In genomic region chr9:137193771-137194170, GRCh38 we compare ENCODE assay signal across 1 cellular context.
TF ChIP-seq lines count a peak whose summit lies in the region.

No MANE protein-coding gene starts in this region.

TF ChIP-seq in HepG2, 621 proteins besides CTCF, POLR2A, EP300 and RAD21:
- TF ChIP-seq AGO2 (optimal IDR thresholded peaks at IDR 0.05; ENCODE audit: low read depth, low read length) (peak; percentile 28), RNF219 (CRISPR knock-in tag; IDR thresholded peaks at IDR 0.05) (no peak), RBM22 (optimal IDR thresholded peaks at IDR 0.05; ENCODE audit: low read length) (no peak)
